ENCODE assay signal across 20 cellular contexts in genomic region chr20:63665708-63666107, GRCh38. TPM values are rescaled to one million over a fixed set of nuclear protein-coding genes. Genes with fewer than 3 reads are reported as not detected.
DNase-seq lines count a peak whose midpoint lies in the region; TF ChIP-seq lines count a peak whose summit lies in the region.
"Had no signal": no experiment of that assay in that cellular context is flagged by ENCODE, and none has a peak within 500 bp of the region (broad histone marks: within the 10 kb centered on the region; RNA-seq: fewer than 3 reads in every experiment).

No MANE protein-coding gene starts in this region.

- H3K36me3 Mint-ChIP-seq in chondrocyte (ENCODE audit: low read depth), result peaks cover 22% of the 10 kb centered on the region

- H3K79me2 ChIP-seq in Karpas-422 (ENCODE audit: low read length), result no peaks in the 10 kb centered on the region

- H3K4me2 ChIP-seq in Karpas-422 (ENCODE audit: low read depth, low read length, poor library complexity, severe bottlenecking), result no peak overlapping the region
- H3K4me2 ChIP-seq: A549 had no signal

- TF ChIP-seq CTCF in RWPE1 (conservative IDR thresholded peaks at IDR 0.05; ENCODE audit: low read depth) (no peak), chondrocyte (IDR thresholded peaks at IDR 0.05) (no peak), neutrophil (IDR thresholded peaks at IDR 0.05) (no peak)

- no peak overlapping the region for H3K4me3 Mint-ChIP-seq in chondrocyte (ENCODE audit: unreplicated experiment)
- H3K4me3 Mint-ChIP-seq: CD4-positive, alpha-beta memory T cell; HFFc6 had no signal

- H3K36me3 ChIP-seq in neutrophil (peaks cover 42% of the 10 kb centered on the region), Karpas-422 (ENCODE audit: insufficient read depth, low read length) (peaks cover 7% of the 10 kb centered on the region; the same call in 1 of the 2 replicates)

- no peaks in the 10 kb centered on the region for H3K9me2 ChIP-seq in Karpas-422 (replicated peaks; ENCODE audit: insufficient read depth, low read length)

- no peaks in the 10 kb centered on the region for H3K4me1 Mint-ChIP-seq in chondrocyte (ENCODE audit: low read depth)

- POLR2A ChIA-PET in RWPE1 (lab: Yijun Ruan, JAX; ENCODE audit: low non-redundant PET), result no interaction called here

- DNase-seq in RWPE1 (ENCODE audit: low spot score) (no peak), chondrocyte (ENCODE audit: low spot score) (peak; percentile 68), Karpas-422 (no peak)
- no peak for DNase-seq in central memory CD4-positive, alpha-beta T cell
- DNase-seq in activated CD4-positive, CD25-positive, alpha-beta regulatory T cell (lab: John Stamatoyannopoulos, UW), result no peak
- DNase-seq: C1 segment of cervical spinal cord; Calu3; CD4-positive, alpha-beta memory T cell; COR-L47; DMS53; DMS79 treated with DMSO at 0.1 percent for 48 hours; GF-D8; GOT3; HFFc6 had no signal

- H3K9me3 ChIP-seq in neutrophil (no peaks in the 10 kb centered on the region), Karpas-422 (ENCODE audit: low read length) (no peaks in the 10 kb centered on the region)
- H3K9me3 ChIP-seq: A549, HAP-1 had no signal

- H4K20me1 ChIP-seq in Karpas-422 (ENCODE audit: insufficient read depth, low read depth, low read length), result no peaks in the 10 kb centered on the region

- no peak overlapping the region for H2AFZ ChIP-seq in Karpas-422 (ENCODE audit: low read length)

- peaks cover 7 to 8% of the 10 kb centered on the region in 2 experiments for H3K4me1 ChIP-seq in neutrophil (ENCODE audit: control insufficient read depth in 1 of 2, insufficient read depth in 1 of 2, low read depth in 1 of 2, low read length in 1 of 2)
- H3K4me1 ChIP-seq in Karpas-422 (ENCODE audit: low read length), result no peaks in the 10 kb centered on the region
- H3K4me1 ChIP-seq: A549, HAP-1 had no signal

- CTCF ChIA-PET in RWPE1 (lab: Yijun Ruan, JAX), result interaction anchor here (0.6 kb wide), 1 partner anchor 56 kb away, joined by 4 read pairs; no protein-coding TSS in a partner anchor

- H3K9me3 Mint-ChIP-seq in chondrocyte (ENCODE audit: low read depth), result no peaks in the 10 kb centered on the region
- H3K9me3 Mint-ChIP-seq: CD4-positive, alpha-beta memory T cell; HFFc6 had no signal

- no peak overlapping the region for H3K9ac ChIP-seq in Karpas-422 (ENCODE audit: low read length)

- H3K27me3 ChIP-seq in neutrophil (no peaks in the 10 kb centered on the region), Karpas-422 (ENCODE audit: low read length) (no peaks in the 10 kb centered on the region)

- H3K27ac ChIP-seq in RWPE1, result peak overlapping the region; percentile 18
- H3K27ac ChIP-seq in neutrophil, result peak overlapping the region; percentile 35
- H3K27ac ChIP-seq in temporal lobe (ENCODE audit: low read depth, low read length), result peak overlapping the region; percentile 57
- H3K27ac ChIP-seq in Karpas-422 (ENCODE audit: low read length), result no peak overlapping the region
- H3K27ac ChIP-seq: 22Rv1, A549 had no signal

- H3K4me3 ChIP-seq in neutrophil (ENCODE audit: low read depth in 1 of 2, low read length in 1 of 2), result no peak overlapping the region
- H3K4me3 ChIP-seq in Karpas-422 (ENCODE audit: low read length), result no peak overlapping the region
- H3K4me3 ChIP-seq: A549, HAP-1 had no signal

- H3K27ac Mint-ChIP-seq in chondrocyte (ENCODE audit: unreplicated experiment), result no peak overlapping the region
- H3K27ac Mint-ChIP-seq: CD4-positive, alpha-beta memory T cell; HFFc6 had no signal

- no peaks in the 10 kb centered on the region for H3K27me3 Mint-ChIP-seq in chondrocyte (ENCODE audit: low read depth)
- H3K27me3 Mint-ChIP-seq: CD4-positive, alpha-beta memory T cell had no signal

RNA-seq across cellular contexts. Expression of gene RTEL1, which starts 7.6 kb away (rescaled TPM):
- total RNA-seq in chondrocyte (20.4 to 45.3 TPM (median 21.9 TPM) in 3 replicates), temporal lobe (10.6 TPM)
- 6.4 and 8.3 TPM in 2 replicates for total RNA-seq in Karpas-422 (2014; rRNA removed; shearing (Covaris generic); ENCODE audit: low replicate concordance)

RNA-seq across cellular contexts. Expression of gene STMN3, which starts 12.5 kb away (rescaled TPM):
- total RNA-seq in chondrocyte (7.8 to 15.0 TPM (median 7.8 TPM) in 3 replicates), temporal lobe (102 TPM)
- 1.4 and 4.1 TPM in 2 replicates for total RNA-seq in Karpas-422 (2014; rRNA removed; shearing (Covaris generic); ENCODE audit: low replicate concordance)

RNA-seq across cellular contexts. Expression of gene TNFRSF6B, which starts 30.7 kb away (rescaled TPM):
- total RNA-seq in chondrocyte (0.79 to 0.99 TPM in 2 of 3 replicates, not detected in the other), temporal lobe (0.49 TPM)
- total RNA-seq in Karpas-422 (2014; rRNA removed; shearing (Covaris generic); ENCODE audit: low replicate concordance), result 2.5 and 4.6 TPM in 2 replicates
- total RNA-seq: Calu3; CD4-positive, alpha-beta memory T cell; G401 had no signal

RNA-seq across cellular contexts. Expression of gene GMEB2, which starts 38.8 kb away (rescaled TPM):
- total RNA-seq in chondrocyte, result 7.8 to 8.5 TPM (median 7.9 TPM) in 3 replicates
- 5.4 TPM for total RNA-seq in temporal lobe
- total RNA-seq in Karpas-422 (2014; rRNA removed; shearing (Covaris generic); ENCODE audit: low replicate concordance), result 8.4 and 13.7 TPM in 2 replicates

RNA-seq across cellular contexts. Expression of gene ARFRP1, which starts 42.1 kb away (rescaled TPM):
- total RNA-seq in chondrocyte (37.8 to 47.4 TPM (median 39.8 TPM) in 3 replicates), temporal lobe (18.7 TPM)
- total RNA-seq in Karpas-422 (2014; rRNA removed; shearing (Covaris generic); ENCODE audit: low replicate concordance), result 15.1 and 30.2 TPM in 2 replicates
